1 cellular context compared by ENCODE assay signal in the genomic region with DNA sequence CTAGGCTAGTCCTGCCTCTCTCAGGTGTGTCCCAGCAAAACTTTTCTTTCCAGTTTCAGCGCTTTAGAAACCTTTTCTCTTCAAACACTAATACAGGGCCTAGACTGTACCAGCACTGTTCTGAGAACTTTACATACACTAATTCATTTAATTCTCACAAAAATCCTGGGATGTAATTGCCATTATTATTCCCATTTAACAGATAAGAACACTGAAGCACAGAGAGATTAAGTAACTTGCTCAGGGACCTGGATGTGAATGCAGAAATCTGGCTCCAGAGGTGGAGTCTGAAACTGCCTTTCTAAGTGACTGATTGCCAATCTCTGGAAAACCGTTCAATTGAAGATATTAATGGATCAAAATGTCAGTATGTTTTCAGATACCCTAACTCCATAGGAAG.
TF ChIP-seq lines count a peak whose summit lies in the region.

No MANE protein-coding gene starts in this region.

TF ChIP-seq in H1, 55 proteins besides CTCF, POLR2A, EP300 and RAD21:
- TF ChIP-seq POU5F1 (IDR thresholded peaks at IDR 0.05; ENCODE audit: low read depth, low read length), result no peak
- no peak for TF ChIP-seq RFX5 (IDR thresholded peaks at IDR 0.05; ENCODE audit: borderline replicate concordance, low read depth, low read length)
- no peak for TF ChIP-seq NANOG (IDR thresholded peaks at IDR 0.05; ENCODE audit: insufficient read depth, low read depth, low read length, poor library complexity, severe bottlenecking)
- TF ChIP-seq FOSL1 (IDR thresholded peaks at IDR 0.05; ENCODE audit: insufficient read depth, low read depth, low read length), result no peak
- TF ChIP-seq SRF (IDR thresholded peaks at IDR 0.05; ENCODE audit: low read depth, low read length), result no peak
- TF ChIP-seq, protein P1, sequence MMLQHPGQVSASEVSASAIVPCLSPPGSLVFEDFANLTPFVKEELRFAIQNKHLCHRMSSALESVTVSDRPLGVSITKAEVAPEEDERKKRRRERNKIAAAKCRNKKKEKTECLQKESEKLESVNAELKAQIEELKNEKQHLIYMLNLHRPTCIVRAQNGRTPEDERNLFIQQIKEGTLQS (IDR thresholded peaks at IDR 0.05; ENCODE audit: insufficient read depth, low read depth, low read length), result no peak
